28 cellular contexts compared by ENCODE assay signal in the genomic region with DNA sequence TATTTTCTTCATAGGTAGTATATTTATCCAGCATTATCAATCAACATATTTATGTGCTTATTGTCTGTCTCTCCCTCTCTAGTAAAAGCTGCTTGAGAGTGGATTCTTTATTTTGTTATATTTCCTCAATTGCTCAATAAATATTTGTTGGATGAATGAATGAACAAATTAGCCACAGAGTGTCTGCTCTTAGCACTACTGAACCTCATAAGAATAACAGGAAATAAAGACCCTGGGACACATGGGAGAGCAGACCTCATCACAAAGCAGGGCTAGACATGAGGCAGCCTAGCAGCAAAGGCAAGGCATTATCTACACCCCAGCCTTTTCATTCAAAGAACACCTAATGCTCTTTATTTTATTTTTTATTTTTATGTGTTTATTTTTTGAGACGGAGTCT.
"Had no signal": no experiment of that assay in that cellular context is flagged by ENCODE, and none has a peak within 500 bp of the region (broad histone marks: within the 10 kb centered on the region; RNA-seq: fewer than 3 reads in every experiment).

No MANE protein-coding gene starts in this region.

- H3K4me3 ChIP-seq: esophagus muscularis mucosa, heart right ventricle, lung, neural progenitor cell, smooth muscle cell, stomach, suprapubic skin, tibial nerve had no signal

- H3K4me1 ChIP-seq: esophagus muscularis mucosa, neural progenitor cell, stomach, suprapubic skin had no signal

- H3K36me3 Mint-ChIP-seq: activated CD8-positive, alpha-beta memory T cell treated with anti-CD3 and anti-CD28 coated beads, Interleukin-2, amount 10 ng/mL, durations not matched to agents 7 days and 5 days; activated naive CD4-positive, alpha-beta T cell treated with anti-CD3 and anti-CD28 coated beads, Interleukin-2, amount 10 ng/mL, durations not matched to agents 7 days and 5 days; brain; naive thymus-derived CD8-positive, alpha-beta T cell; neural progenitor cell; stimulated activated memory B cell treated with anti-CD40 and anti-IgM and Interleukin-4, amounts not matched to agents 10 μg/mL and 1 μg/mL and 100 μg/mL, for 72 hours had no signal

- H3K4me3 Mint-ChIP-seq: activated CD4-positive, alpha-beta T cell treated with anti-CD3 and anti-CD28 coated beads, Interleukin-2, amount 10 ng/mL, durations not matched to agents 7 days and 5 days; activated CD8-positive, alpha-beta memory T cell treated with anti-CD3 and anti-CD28 coated beads, Interleukin-2, amount 10 ng/mL, durations not matched to agents 7 days and 5 days; activated CD8-positive, alpha-beta T cell treated with anti-CD3 and anti-CD28 coated beads for 36 hours; activated naive CD4-positive, alpha-beta T cell treated with anti-CD3 and anti-CD28 coated beads, Interleukin-2, amount 10 ng/mL, durations not matched to agents 7 days and 5 days; brain; effector memory CD8-positive, alpha-beta T cell; naive thymus-derived CD8-positive, alpha-beta T cell; neural progenitor cell; stimulated activated memory B cell treated with anti-CD40 and anti-IgM and Interleukin-4, amounts not matched to agents 10 μg/mL and 1 μg/mL and 100 μg/mL, for 72 hours; T-helper 2 cell treated with Interferon-gamma antibody and Interleukin-4, amounts not matched to agents 5 μg/mL and 100 μg/mL, for 36 hours had no signal

- H2AFZ ChIP-seq: neural progenitor cell had no signal

- H3K36me3 ChIP-seq: esophagus muscularis mucosa, heart right ventricle, neural progenitor cell, stomach, suprapubic skin, tibial nerve had no signal

- H3K4me1 Mint-ChIP-seq: activated CD4-positive, alpha-beta T cell treated with anti-CD3 and anti-CD28 coated beads, Interleukin-2, amount 10 ng/mL, durations not matched to agents 7 days and 5 days; activated CD8-positive, alpha-beta memory T cell treated with anti-CD3 and anti-CD28 coated beads, Interleukin-2, amount 10 ng/mL, durations not matched to agents 7 days and 5 days; activated naive CD4-positive, alpha-beta T cell treated with anti-CD3 and anti-CD28 coated beads, Interleukin-2, amount 10 ng/mL, durations not matched to agents 7 days and 5 days; naive thymus-derived CD8-positive, alpha-beta T cell; stimulated activated memory B cell treated with anti-CD40 and anti-IgM and Interleukin-4, amounts not matched to agents 10 μg/mL and 1 μg/mL and 100 μg/mL, for 72 hours had no signal

- H3K4me2 ChIP-seq: neural progenitor cell, smooth muscle cell had no signal

- DNase-seq: activated CD4-positive, alpha-beta T cell treated with anti-CD3 and anti-CD28 coated beads, Interleukin-2, amount 10 ng/mL, durations not matched to agents 7 days and 5 days; activated CD4-positive, CD25-positive, alpha-beta regulatory T cell treated with anti-CD3 and anti-CD28 coated beads, Interleukin-2, amount 50 U/mL, for 72 hours; activated CD8-positive, alpha-beta memory T cell treated with anti-CD3 and anti-CD28 coated beads, Interleukin-2, amount 10 ng/mL, durations not matched to agents 7 days and 5 days; activated CD8-positive, alpha-beta T cell treated with anti-CD3 and anti-CD28 coated beads for 36 hours; activated effector memory CD4-positive, alpha-beta T cell treated with anti-CD3 and anti-CD28 coated beads, Interleukin-2, amount 50 U/mL, for 16 hours; activated naive CD4-positive, alpha-beta T cell treated with anti-CD3 and anti-CD28 coated beads, Interleukin-2, amount 10 ng/mL, durations not matched to agents 7 days and 5 days; activated T-cell treated with anti-CD3 and anti-CD28 coated beads for 4 hours; anterior cingulate cortex; central memory CD4-positive, alpha-beta T cell; effector memory CD8-positive, alpha-beta T cell; heart right ventricle; kidney; naive thymus-derived CD8-positive, alpha-beta T cell; posterior cingulate gyrus; stimulated activated CD4-positive, alpha-beta T cell treated with anti-CD3 and anti-CD28 coated beads, Interleukin-15, amount 100 ng/mL, for 24 hours; stomach had no signal

- ATAC-seq: activated CD8-positive, alpha-beta memory T cell treated with anti-CD3 and anti-CD28 coated beads, Interleukin-2, amount 10 ng/mL, durations not matched to agents 7 days and 5 days; activated CD8-positive, alpha-beta T cell treated with anti-CD3 and anti-CD28 coated beads for 36 hours; effector memory CD8-positive, alpha-beta T cell; heart right ventricle; left lobe of liver; naive thymus-derived CD8-positive, alpha-beta T cell; sciatic nerve; stimulated activated memory B cell treated with anti-CD40 and anti-IgM and Interleukin-4, amounts not matched to agents 10 μg/mL and 1 μg/mL and 100 μg/mL, for 72 hours had no signal

- H3K27me3 ChIP-seq: neural progenitor cell, stomach had no signal

- H3K9me3 ChIP-seq: esophagus muscularis mucosa, heart right ventricle, stomach, suprapubic skin, tibial nerve had no signal

- H3K27ac ChIP-seq: esophagus muscularis mucosa, heart right ventricle, neural progenitor cell, stomach, suprapubic skin, tibial nerve, VCaP had no signal

- H3K9ac ChIP-seq: neural progenitor cell had no signal

- H3K27ac Mint-ChIP-seq: activated CD4-positive, alpha-beta T cell treated with anti-CD3 and anti-CD28 coated beads, Interleukin-2, amount 10 ng/mL, durations not matched to agents 7 days and 5 days; activated CD8-positive, alpha-beta memory T cell treated with anti-CD3 and anti-CD28 coated beads, Interleukin-2, amount 10 ng/mL, durations not matched to agents 7 days and 5 days; activated CD8-positive, alpha-beta T cell treated with anti-CD3 and anti-CD28 coated beads for 36 hours; activated naive CD4-positive, alpha-beta T cell treated with anti-CD3 and anti-CD28 coated beads, Interleukin-2, amount 10 ng/mL, durations not matched to agents 7 days and 5 days; effector memory CD8-positive, alpha-beta T cell; neural progenitor cell; stimulated activated memory B cell treated with anti-CD40 and anti-IgM and Interleukin-4, amounts not matched to agents 10 μg/mL and 1 μg/mL and 100 μg/mL, for 72 hours; T-helper 2 cell treated with Interferon-gamma antibody and Interleukin-4, amounts not matched to agents 5 μg/mL and 100 μg/mL, for 36 hours had no signal
